Comparison of ENCODE assay signal across 8 cellular contexts in genomic region chr17:76102944-76103273, GRCh38. TPM values are rescaled to one million over a fixed set of nuclear protein-coding genes. Genes with fewer than 3 reads are reported as not detected.
DNase-seq lines count a peak whose midpoint lies in the region; ATAC-seq and TF ChIP-seq lines count a peak whose summit lies in the region.

No MANE protein-coding gene starts in this region.

- H4K8ac ChIP-seq in trophoblast cell (ENCODE audit: low read depth, low read length) = peak overlapping the region; percentile 92

- TF ChIP-seq CTCF in PC-3 (conservative IDR thresholded peaks at IDR 0.05; ENCODE audit: low read depth, low read length) = no peak

- H4K91ac ChIP-seq in trophoblast cell (ENCODE audit: low read depth, low read length) = peak overlapping the region; percentile 82

- peaks cover 26% of the 10 kb centered on the region for H3K79me2 ChIP-seq in PC-3 (ENCODE audit: low read length)
- peaks cover 6% of the 10 kb centered on the region for H3K79me2 ChIP-seq in trophoblast cell (ENCODE audit: control insufficient read depth, insufficient read depth, low read length, poor library complexity)

- H3K36me3 ChIP-seq in PC-3 (ENCODE audit: low read depth, low read length) = peaks cover 18% of the 10 kb centered on the region
- peaks cover 5 to 12% of the 10 kb centered on the region in 2 donors for H3K36me3 ChIP-seq in esophagus (ENCODE audit: control insufficient read depth in 2 of 2, insufficient read depth in 2 of 2, low read length in 1 of 2)
- peaks cover 17 to 22% of the 10 kb centered on the region in 2 experiments for H3K36me3 ChIP-seq in trophoblast cell (ENCODE audit: control insufficient read depth in 1 of 2, insufficient read depth in 2 of 2, low read length in 2 of 2)

- POLR2A ChIA-PET in PC-3 (lab: Charles Lee; ENCODE audit: unreplicated experiment) = no interaction called here

- peak; percentile 3 for DNase-seq in GM04503 (ENCODE audit: low read depth)
- peak; percentile 31 for DNase-seq in PC-3
- DNase-seq in trophoblast cell = no peak
- no peak for DNase-seq in globus pallidus (ENCODE audit: low spot score)
- DNase-seq in stimulated activated CD4-positive, alpha-beta T cell treated with anti-CD3 and anti-CD28 coated beads, Interleukin-12 subunit alpha, Interleukin-12 subunit beta, amount 100 ng/mL, for 4 hours = no peak
- DNase-seq in ACHN = no peak

- H2BK120ac ChIP-seq in trophoblast cell (ENCODE audit: insufficient read depth, low read length, poor library complexity) = no peak overlapping the region

- H3K9me3 ChIP-seq in PC-3 (ENCODE audit: low read length) = no peaks in the 10 kb centered on the region
- no peaks in the 10 kb centered on the region for H3K9me3 ChIP-seq in esophagus (ENCODE audit: control insufficient read depth in 2 of 2, insufficient read depth in 1 of 2, low read depth in 1 of 2, low read length in 1 of 2)
- H3K9me3 ChIP-seq in trophoblast cell (ENCODE audit: insufficient read depth, low read depth, low read length) = no peaks in the 10 kb centered on the region

- WGBS in esophagus, 2 donors = 0 to 5% methylated on average over 4 of the region's 4 CpGs
- no CpG with 5 or more reads among the region's 4 CpGs for WGBS in trophoblast cell (ENCODE audit: extremely low coverage, insufficient coverage, insufficient read length)

- in situ Hi-C loops in ACHN (cut with HindIII; ENCODE audit: low pct_ligation_motif_present, low pct_unique_long_range_greater_than_20kb, low sequenced_read_pairs) = no loop called here

- CTCF ChIA-PET in PC-3 (lab: Charles Lee) = interaction anchor here (0.8 kb wide), 1 partner anchor 144 kb away, joined by 5 read pairs; no protein-coding TSS in a partner anchor

- H2BK12ac ChIP-seq in trophoblast cell (ENCODE audit: low read length) = no peak overlapping the region

- H3K9ac ChIP-seq in PC-3 (ENCODE audit: low read length) = peak overlapping the region; percentile 87
- peak overlapping the region; percentile 82 for H3K9ac ChIP-seq in trophoblast cell (ENCODE audit: low read length)

- peak overlapping the region; percentile 78 for H4K12ac ChIP-seq in trophoblast cell (ENCODE audit: low read depth, low read length)

- H3K9me2 ChIP-seq in PC-3 (replicated peaks; ENCODE audit: low read length) = no peaks in the 10 kb centered on the region

- BruUV-seq in PC-3 (replicated peaks; lab: Mats Ljungman, UMichigan) = no TSS peak

- no peak overlapping the region for H3K23ac ChIP-seq in trophoblast cell (ENCODE audit: low read length)

- peak overlapping the region; percentile 88 for H3K18ac ChIP-seq in trophoblast cell (ENCODE audit: low read length)

- H3K14ac ChIP-seq in trophoblast cell (ENCODE audit: low read length) = peak overlapping the region; percentile 52

- no peaks in the 10 kb centered on the region for H3F3A ChIP-seq in PC-3 (ENCODE audit: low read length, unreplicated experiment)

- H4K20me1 ChIP-seq in PC-3 (ENCODE audit: low read length) = no peaks in the 10 kb centered on the region

- H3K4me3 ChIP-seq in PC-3 (ENCODE audit: low read length) (peak overlapping the region; percentile 95), esophagus (ENCODE audit: low read depth in 1 of 2, low read length in 2 of 2) (peak overlapping the region; percentile 70 to 83), trophoblast cell (ENCODE audit: low read depth, low read length) (peak overlapping the region; percentile 86)

- peak overlapping the region; percentile 81 for H2AFZ ChIP-seq in PC-3 (ENCODE audit: low read length)
- no peak overlapping the region for H2AFZ ChIP-seq in trophoblast cell (ENCODE audit: insufficient read depth, low read length, poor library complexity)

- H3K4ac ChIP-seq in trophoblast cell (ENCODE audit: low read depth, low read length) = peak overlapping the region; percentile 49

- ATAC-seq in PC-3 = peak; percentile 47
- ATAC-seq in GM21515 (IDR thresholded peaks at IDR 0.05; ENCODE audit: unreplicated experiment) = no peak

- H3K27me3 ChIP-seq in PC-3 (ENCODE audit: low read length) = no peaks in the 10 kb centered on the region
- H3K27me3 ChIP-seq in esophagus (ENCODE audit: control insufficient read depth in 1 of 2, insufficient read depth in 2 of 2, low read length in 2 of 2) = no peaks in the 10 kb centered on the region
- H3K27me3 ChIP-seq in trophoblast cell (ENCODE audit: insufficient read depth, low read length) = no peaks in the 10 kb centered on the region

- intact Hi-C loops in PC-3 (cut with micrococcal nuclease) = loop anchor here (10.0 kb wide), 1 partner anchor 162 kb away; the partner anchor contains the start of gene UBALD2

- H3K4me2 ChIP-seq in PC-3 (ENCODE audit: low read length) (peak overlapping the region; percentile 90), trophoblast cell (ENCODE audit: low read length) (peak overlapping the region; percentile 77)

- H3K27ac ChIP-seq in PC-3 (ENCODE audit: low read length) (peak overlapping the region; percentile 16), esophagus (ENCODE audit: low read depth in 2 of 2, low read length in 1 of 2) (peak overlapping the region; percentile 79 to 92), trophoblast cell (ENCODE audit: low read depth, low read length) (no peak overlapping the region)

- peaks cover 11% of the 10 kb centered on the region for H3K79me1 ChIP-seq in trophoblast cell (ENCODE audit: low read length)

- H2BK5ac ChIP-seq in trophoblast cell (ENCODE audit: low read depth, low read length, poor library complexity) = peak overlapping the region; percentile 32

- H2AK5ac ChIP-seq in trophoblast cell (ENCODE audit: low read length) = no peak overlapping the region

- peaks cover 15% of the 10 kb centered on the region for H3K4me1 ChIP-seq in PC-3 (ENCODE audit: insufficient read depth, low read length)
- peaks cover 6 to 13% of the 10 kb centered on the region in 2 donors for H3K4me1 ChIP-seq in esophagus (ENCODE audit: control insufficient read depth in 2 of 2, insufficient read depth in 2 of 2, low read length in 1 of 2)
- H3K4me1 ChIP-seq in trophoblast cell (ENCODE audit: control insufficient read depth in 1 of 2, insufficient read depth in 2 of 2, low read length in 2 of 2) = peaks cover 10 to 13% of the 10 kb centered on the region in 2 experiments

RNA-seq across cellular contexts. Expression of gene EXOC7, which starts 0.7 kb away (rescaled TPM):
- 153 and 173 TPM in 2 replicates for total RNA-seq in PC-3 (2014; rRNA removed)
- 10 to 100 TPM; 57.0 to 77.2 TPM for polyA plus RNA-seq in esophagus
- 58.5 and 61.2 TPM in 2 replicates for polyA plus RNA-seq in trophoblast cell (2013)

RNA-seq across cellular contexts. Expression of gene ZACN, which starts 23.9 kb away (rescaled TPM):
- 0.11 TPM in 1 of 2 replicates, not detected in the other for total RNA-seq in PC-3 (2014; rRNA removed)
- polyA plus RNA-seq in esophagus = 1 to 10 TPM; 1.2 to 2.3 TPM
- 0.05 TPM in 1 of 2 replicates, not detected in the other for polyA plus RNA-seq in trophoblast cell (2013)

RNA-seq across cellular contexts. Expression of gene GALR2, which starts 28.3 kb away (rescaled TPM):
- total RNA-seq in PC-3 (2014; rRNA removed) = 0.69 and 2.2 TPM in 2 replicates
- under 1 TPM; 0.53 to 1.00 TPM for polyA plus RNA-seq in esophagus
- 0.15 and 0.19 TPM in 2 replicates for polyA plus RNA-seq in trophoblast cell (2013)

RNA-seq across cellular contexts. Expression of gene SRP68, which starts 30.6 kb away (rescaled TPM):
- 60.8 and 71.4 TPM in 2 replicates for total RNA-seq in PC-3 (2014; rRNA removed)
- polyA plus RNA-seq in esophagus = 10 to 100 TPM; 34.3 to 57.9 TPM
- 81.8 and 83.6 TPM in 2 replicates for polyA plus RNA-seq in trophoblast cell (2013)

RNA-seq across cellular contexts. Expression of gene FOXJ1, which starts 38.1 kb away (rescaled TPM):
- 0.26 and 0.69 TPM in 2 replicates for total RNA-seq in PC-3 (2014; rRNA removed)
- polyA plus RNA-seq in esophagus = under 1 TPM; 0.33 to 0.56 TPM
- 0.07 and 0.11 TPM in 2 replicates for polyA plus RNA-seq in trophoblast cell (2013)

Comparison
In these comparisons a context has a peak if more than half of its experiments do, and no peak if none do; other contexts are left out.
1. DNase-seq: peak in GM04503 (single experiment) and PC-3 (single experiment); none in trophoblast cell (0 of 2), globus pallidus (single experiment), stimulated activated CD4-positive, alpha-beta T cell treated with anti-CD3 and anti-CD28 coated beads, Interleukin-12 subunit alpha, Interleukin-12 subunit beta, amount 100 ng/mL, for 4 hours (single experiment) and ACHN (single experiment).
2. Peak in every context shown above with its lines, with median percentiles within 50 percentile points of each other: H3K4me3 ChIP-seq.